In the genomic region with DNA sequence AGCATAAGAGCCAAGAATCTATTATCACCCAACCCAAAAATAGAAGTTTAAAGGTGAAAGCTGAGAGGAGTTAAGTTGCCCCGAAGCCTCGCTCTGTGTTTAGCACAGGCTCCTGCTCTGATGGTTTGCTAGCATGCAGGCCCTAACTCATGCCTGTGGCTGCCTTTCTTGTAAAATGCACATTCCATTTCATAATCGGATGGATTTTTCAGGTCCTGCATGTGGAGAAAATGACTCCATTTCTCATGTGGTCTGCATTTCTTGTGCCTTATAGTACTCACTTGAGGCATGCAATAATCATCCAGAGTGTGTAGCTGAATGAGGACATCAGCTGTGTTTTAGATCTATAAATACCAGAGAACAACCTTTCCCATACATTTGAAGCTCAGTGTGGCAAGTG, we compare ENCODE assay signal across 20 cellular contexts.
"Had no signal": no experiment of that assay in that cellular context is flagged by ENCODE, and none has a peak within 500 bp of the region (broad histone marks: within the 10 kb centered on the region; RNA-seq: fewer than 3 reads in every experiment).

No MANE protein-coding gene starts in this region.

- H3K9me3 ChIP-seq: esophagus squamous epithelium, prostate gland had no signal

- DNase-seq: activated CD4-positive, alpha-beta T cell treated with anti-CD3 and anti-CD28 coated beads, Interleukin-2, amount 50 U/mL, for 1 hour; activated CD4-positive, CD25-positive, alpha-beta regulatory T cell; activated CD8-positive, alpha-beta memory T cell treated with anti-CD3 and anti-CD28 coated beads for 24 hours; activated gamma-delta T cell treated with Interleukin-2 at 50 U/mL for 16 hours; activated naive CD8-positive, alpha-beta T cell treated with anti-CD3 and anti-CD28 coated beads for 36 hours; anterior cingulate cortex; caudate nucleus; effector CD4-positive, alpha-beta T cell; esophagus squamous epithelium; foreskin melanocyte; head of caudate nucleus; mesendoderm; stimulated activated CD4-positive, alpha-beta T cell treated with anti-CD3 and anti-CD28 coated beads, Interleukin-12 subunit alpha, Interleukin-12 subunit beta, amount 100 ng/mL, for 4 hours; stimulated activated CD4-positive, alpha-beta T cell treated with anti-CD3 and anti-CD28 coated beads, Interleukin-2, amount 100 ng/mL, for 24 hours had no signal

- H3K27me3 ChIP-seq: esophagus squamous epithelium had no signal

- ATAC-seq: natural killer cell treated with Interleukin-12 subunit alpha and Interleukin-12 subunit beta and Interleukin-15 and Interleukin-18, amount 100 ng/mL, for 72 hours; sciatic nerve; stimulated activated effector memory CD8-positive, alpha-beta T cell treated with anti-CD3 and anti-CD28 coated beads, Interleukin-12 subunit alpha, Interleukin-12 subunit beta, amount 100 ng/mL, for 72 hours had no signal

- H3K36me3 ChIP-seq: esophagus squamous epithelium, prostate gland, thoracic aorta had no signal

- H3K4me1 ChIP-seq: esophagus squamous epithelium, prostate gland had no signal

- H3K4me3 ChIP-seq: coronary artery, esophagus squamous epithelium, prostate gland, thoracic aorta had no signal

- H3K27ac ChIP-seq: coronary artery, esophagus squamous epithelium, prostate gland, thoracic aorta had no signal
